ENCODE assay signal across 8 cellular contexts in the genomic region with DNA sequence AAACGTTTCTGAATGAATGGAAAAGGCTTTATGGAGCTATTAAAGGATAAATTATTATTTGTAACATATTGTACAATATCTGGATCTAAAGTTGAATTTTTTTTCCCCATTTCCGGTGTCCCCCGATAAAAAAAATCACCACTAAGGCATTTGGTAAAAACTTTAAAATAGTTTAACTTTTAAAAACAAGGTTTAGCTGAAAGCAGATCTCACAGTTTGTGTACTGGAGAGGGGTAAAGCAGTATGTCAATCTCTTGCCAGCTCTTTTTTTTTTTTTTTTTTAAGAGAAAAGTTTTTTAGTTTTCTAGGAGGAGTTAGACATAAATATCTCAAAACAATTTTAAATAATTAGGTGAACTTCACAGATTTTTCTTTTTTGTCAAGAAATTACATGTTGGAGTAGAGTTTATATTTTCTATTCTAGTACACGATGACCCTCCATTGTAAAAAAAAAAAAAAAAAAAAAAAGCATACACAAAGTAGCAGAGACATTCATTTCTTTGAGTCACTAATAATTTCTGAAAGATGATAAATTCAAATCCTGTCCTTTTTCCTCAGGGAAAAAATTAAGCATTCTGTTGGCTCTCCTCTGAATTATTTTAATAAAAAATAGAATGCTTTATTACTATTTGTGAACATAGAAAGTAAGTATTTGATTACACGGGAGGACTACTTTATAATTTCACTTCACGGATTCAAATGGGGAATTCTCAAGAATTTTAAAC. TPM values are rescaled to one million over a fixed set of nuclear protein-coding genes. Genes with fewer than 3 reads are reported as not detected.
DNase-seq lines count a peak whose midpoint lies in the region; ATAC-seq and TF ChIP-seq lines count a peak whose summit lies in the region.

No MANE protein-coding gene starts in this region.

- peaks cover 6% of the 10 kb centered on the region for H3K27me3 ChIP-seq in CD4-positive, CD25-positive, alpha-beta regulatory T cell (ENCODE audit: control insufficient read depth, insufficient read depth, low read length)
- no peaks in the 10 kb centered on the region for H3K27me3 ChIP-seq in duodenal mucosa (ENCODE audit: control insufficient read depth in 1 of 2, insufficient read depth in 2 of 2, low read length in 2 of 2)
- H3K27me3 ChIP-seq in neuron (ENCODE audit: insufficient read depth, low read length): no peaks in the 10 kb centered on the region

- TF ChIP-seq CTCF in NB4 (IDR thresholded peaks at IDR 0.05; ENCODE audit: low read depth, low read length): no peak

- no peak for ATAC-seq in CD4-positive, CD25-positive, alpha-beta regulatory T cell (ENCODE audit: low read depth in 2 of 2)
- ATAC-seq in HG03196 (IDR thresholded peaks at IDR 0.05; ENCODE audit: unreplicated experiment) (no peak), GM21619 (IDR thresholded peaks at IDR 0.05; ENCODE audit: unreplicated experiment) (no peak)

- no peaks in the 10 kb centered on the region for H3K9me3 ChIP-seq in CD4-positive, CD25-positive, alpha-beta regulatory T cell (ENCODE audit: control insufficient read depth in 2 of 2, low read length in 2 of 2)
- H3K9me3 ChIP-seq in duodenal mucosa (ENCODE audit: control insufficient read depth in 1 of 2, low read length in 2 of 2) (no peaks in the 10 kb centered on the region), neuron (ENCODE audit: low read length) (no peaks in the 10 kb centered on the region)

- peaks cover 5 to 39% (median 22%) of the 10 kb centered on the region in 4 donors for H3K4me1 Mint-ChIP-seq in CD4-positive, CD25-positive, alpha-beta regulatory T cell

- H3K9ac ChIP-seq in duodenal mucosa (ENCODE audit: low read depth in 1 of 2, low read length in 2 of 2): peak overlapping the region; percentile 58 to 97

- peaks cover 3% of the 10 kb centered on the region for H3K36me3 Mint-ChIP-seq in CD4-positive, CD25-positive, alpha-beta regulatory T cell

- H3K27me3 Mint-ChIP-seq in CD4-positive, CD25-positive, alpha-beta regulatory T cell: no peaks in the 10 kb centered on the region

- H3K27ac Mint-ChIP-seq in CD4-positive, CD25-positive, alpha-beta regulatory T cell: peak overlapping the region; percentile 99 to 100 (median 99)

- H3K36me3 ChIP-seq in CD4-positive, CD25-positive, alpha-beta regulatory T cell (ENCODE audit: control insufficient read depth, insufficient read depth, low read length): no peaks in the 10 kb centered on the region
- peaks cover 0 to 3% of the 10 kb centered on the region in 2 donors for H3K36me3 ChIP-seq in duodenal mucosa (ENCODE audit: control insufficient read depth in 1 of 2, insufficient read depth in 2 of 2, low read length in 2 of 2)
- no peaks in the 10 kb centered on the region for H3K36me3 ChIP-seq in neuron (ENCODE audit: insufficient read depth, low read length)

- TF ChIP-seq POLR2A in NB4 (IDR thresholded peaks at IDR 0.05; ENCODE audit: extremely low read depth, insufficient read length): no peak

- peak overlapping the region; percentile 99 for H3K27ac ChIP-seq in CD4-positive, CD25-positive, alpha-beta regulatory T cell (ENCODE audit: insufficient read depth, low read length, poor library complexity, severe bottlenecking)
- peak overlapping the region; percentile 96 for H3K27ac ChIP-seq in duodenal mucosa (ENCODE audit: low read depth, low read length)

- H2AFZ ChIP-seq in neuron (ENCODE audit: low read depth, low read length): peak overlapping the region; percentile 42

- peaks cover 34% of the 10 kb centered on the region for H3K4me1 ChIP-seq in CD4-positive, CD25-positive, alpha-beta regulatory T cell (ENCODE audit: control insufficient read depth, insufficient read depth, low read length, poor library complexity, severe bottlenecking)
- H3K4me1 ChIP-seq in duodenal mucosa (ENCODE audit: control insufficient read depth in 1 of 2, insufficient read depth in 2 of 2, low read length in 2 of 2) (peaks cover 4 to 18% of the 10 kb centered on the region in 2 donors), neuron (ENCODE audit: insufficient read depth, low read length) (peaks cover 4% of the 10 kb centered on the region)

- H3K9me3 Mint-ChIP-seq in CD4-positive, CD25-positive, alpha-beta regulatory T cell: no peaks in the 10 kb centered on the region

- no peak for DNase-seq in CD4-positive, CD25-positive, alpha-beta regulatory T cell
- no peak for DNase-seq in NB4 (ENCODE audit: low read depth)
- no peak for DNase-seq in GM03348 (ENCODE audit: low spot score)
- DNase-seq in stimulated activated naive CD4-positive, alpha-beta T cell treated with Interleukin-2 at 50 U/mL for 16 hours (lab: John Stamatoyannopoulos, UW): no peak

- H3K4me3 ChIP-seq in CD4-positive, CD25-positive, alpha-beta regulatory T cell (ENCODE audit: low read depth, low read length): peak overlapping the region; percentile 88
- H3K4me3 ChIP-seq in NB4 (ENCODE audit: low read depth, low read length) (peak overlapping the region; percentile 79), duodenal mucosa (ENCODE audit: low read depth in 1 of 2, low read length in 2 of 2) (peak overlapping the region; percentile 68 to 91), neuron (ENCODE audit: low read length) (peak overlapping the region; percentile 53)

- H3K4me3 Mint-ChIP-seq in CD4-positive, CD25-positive, alpha-beta regulatory T cell: peak overlapping the region; percentile 89 to 98 (median 96)

RNA-seq across cellular contexts. Expression of a gene that starts 1.9 kb away (rescaled TPM):
- 249 TPM for total RNA-seq in CD4-positive, CD25-positive, alpha-beta regulatory T cell
- polyA plus RNA-seq in CD4-positive, CD25-positive, alpha-beta regulatory T cell: 10 to 100 TPM; 67.8 to 98.6 (median 87.7) TPM
